Comparison of ENCODE assay signal across 1 cellular context in the genomic region with DNA sequence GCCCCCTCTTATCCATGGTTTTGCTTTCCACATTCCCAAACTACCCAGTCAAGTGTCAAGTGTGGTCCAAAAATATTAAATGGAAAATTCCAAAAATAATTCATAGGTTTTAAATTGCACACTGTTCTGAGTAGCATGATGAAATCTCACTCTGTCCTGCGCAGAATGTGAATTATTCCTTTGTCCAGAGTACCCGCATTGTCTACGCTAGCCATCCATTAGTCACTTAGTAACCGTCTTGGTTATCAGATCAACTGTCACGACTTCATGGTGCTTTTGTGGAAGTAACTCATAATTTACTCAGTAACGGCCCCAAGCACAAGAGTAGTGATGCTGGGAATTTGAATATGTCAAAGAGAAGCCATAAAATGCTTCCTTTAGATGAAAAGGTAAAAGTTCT.
TF ChIP-seq lines count a peak whose summit lies in the region.

No MANE protein-coding gene starts in this region.

TF ChIP-seq in SK-N-SH treated with all-trans-retinoic acid at 6 μM for 48 hours, 23 proteins besides CTCF, POLR2A, EP300 and RAD21 (continued from another document):
- TF ChIP-seq, protein P1, sequence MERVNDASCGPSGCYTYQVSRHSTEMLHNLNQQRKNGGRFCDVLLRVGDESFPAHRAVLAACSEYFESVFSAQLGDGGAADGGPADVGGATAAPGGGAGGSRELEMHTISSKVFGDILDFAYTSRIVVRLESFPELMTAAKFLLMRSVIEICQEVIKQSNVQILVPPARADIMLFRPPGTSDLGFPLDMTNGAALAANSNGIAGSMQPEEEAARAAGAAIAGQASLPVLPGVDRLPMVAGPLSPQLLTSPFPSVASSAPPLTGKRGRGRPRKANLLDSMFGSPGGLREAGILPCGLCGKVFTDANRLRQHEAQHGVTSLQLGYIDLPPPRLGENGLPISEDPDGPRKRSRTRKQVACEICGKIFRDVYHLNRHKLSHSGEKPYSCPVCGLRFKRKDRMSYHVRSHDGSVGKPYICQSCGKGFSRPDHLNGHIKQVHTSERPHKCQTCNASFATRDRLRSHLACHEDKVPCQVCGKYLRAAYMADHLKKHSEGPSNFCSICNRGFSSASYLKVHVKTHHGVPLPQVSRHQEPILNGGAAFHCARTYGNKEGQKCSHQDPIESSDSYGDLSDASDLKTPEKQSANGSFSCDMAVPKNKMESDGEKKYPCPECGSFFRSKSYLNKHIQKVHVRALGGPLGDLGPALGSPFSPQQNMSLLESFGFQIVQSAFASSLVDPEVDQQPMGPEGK (CRISPR knock-in tag; IDR thresholded peaks at IDR 0.05; ENCODE audit: borderline replicate concordance) = 0 out of 2 replicates have a peak, but pooled peaks have one; percentile 19
